In the genomic region with DNA sequence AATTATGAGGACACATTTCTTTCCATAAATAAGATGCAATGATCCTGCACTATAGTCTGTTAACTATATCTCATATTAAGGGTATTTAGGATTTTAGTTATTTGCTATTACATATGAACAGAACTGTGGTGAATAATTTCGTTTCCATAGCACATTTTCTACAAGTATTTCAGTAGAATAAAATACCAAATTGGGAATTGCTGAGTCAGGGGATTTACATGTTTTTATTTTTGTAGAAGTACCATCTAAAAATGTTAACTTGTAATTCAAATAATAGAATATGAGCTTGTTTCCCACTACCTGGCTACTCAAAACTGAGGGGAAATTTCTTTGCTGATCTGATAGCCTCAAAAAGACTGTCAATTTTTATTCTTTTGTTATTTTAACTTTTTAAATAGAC, we compare ENCODE assay signal across 28 cellular contexts.
"Had no signal": no experiment of that assay in that cellular context is flagged by ENCODE, and none has a peak within 500 bp of the region (broad histone marks: within the 10 kb centered on the region; RNA-seq: fewer than 3 reads in every experiment).

No MANE protein-coding gene starts in this region.

- H3K4me1 ChIP-seq: neural progenitor cell, parathyroid adenoma, psoas muscle, suprapubic skin, testis, tibial artery, transverse colon, upper lobe of right lung, uterus had no signal

- H2AFZ ChIP-seq: neural progenitor cell, parathyroid adenoma had no signal

- H3K4me2 ChIP-seq: neural progenitor cell, smooth muscle cell had no signal

- H3K9ac ChIP-seq: neural progenitor cell, parathyroid adenoma had no signal

- H3K27ac ChIP-seq: neural progenitor cell, ovary, parathyroid adenoma, psoas muscle, skin epidermis, spleen, suprapubic skin, testis, tibial artery, transverse colon, upper lobe of right lung, uterus had no signal

- DNase-seq: natural killer cell; occipital lobe; ovary; posterior cingulate gyrus; psoas muscle; right cardiac atrium; spleen; stimulated activated CD4-positive, alpha-beta T cell treated with anti-CD3 and anti-CD28 coated beads, Interleukin-12 subunit alpha, Interleukin-12 subunit beta, amount 100 ng/mL, for 4 hours; stimulated activated CD4-positive, alpha-beta T cell treated with anti-CD3 and anti-CD28 coated beads, Interleukin-1b, Interleukin-23, amount 100 ng/mL, for 48 hours; stimulated activated CD4-positive, alpha-beta T cell treated with anti-CD3 and anti-CD28 coated beads, Interleukin-4, amount 100 ng/mL, for 1 hour; stimulated activated CD4-positive, alpha-beta T cell treated with anti-CD3 and anti-CD28 coated beads, Interleukin-4, amount 100 ng/mL, for 4 hours; stimulated activated CD8-positive, alpha-beta memory T cell treated with anti-CD3 and anti-CD28 coated beads, Interleukin-4, amount 100 ng/mL, for 48 hours; stimulated activated naive CD4-positive, alpha-beta T cell; stimulated activated naive CD8-positive, alpha-beta T cell treated with anti-CD3 and anti-CD28 coated beads, Interleukin-15, amount 100 ng/mL, for 72 hours; stimulated activated naive CD8-positive, alpha-beta T cell treated with anti-CD3 and anti-CD28 coated beads, Interleukin-15, Interleukin-2, amounts not matched to agents 100 U/mL and 50 U/mL, for 24 hours; substantia nigra; testis; tibial artery; transverse colon; upper lobe of right lung; uterus had no signal

- ATAC-seq: natural killer cell; psoas muscle; right cardiac atrium; sciatic nerve; stimulated activated memory B cell treated with anti-CD40 and anti-IgM and Interleukin-4, amounts not matched to agents 10 μg/mL and 1 μg/mL and 100 μg/mL, for 72 hours; stimulated activated naive CD8-positive, alpha-beta T cell treated with anti-CD3 and anti-CD28 coated beads, Interleukin-15, amount 100 ng/mL, for 72 hours; stimulated activated naive CD8-positive, alpha-beta T cell treated with anti-CD3 and anti-CD28 coated beads, Interleukin-15, Interleukin-2, amounts not matched to agents 100 U/mL and 50 U/mL, for 24 hours; upper lobe of right lung had no signal

- H3K9me3 ChIP-seq: ovary, psoas muscle, spleen, suprapubic skin, testis, tibial artery, transverse colon, upper lobe of right lung, uterus had no signal

- H3K36me3 ChIP-seq: ovary, uterus had no signal

- H3K27me3 ChIP-seq: neural progenitor cell, ovary, spleen, suprapubic skin, testis, tibial artery, transverse colon, upper lobe of right lung, uterus had no signal

- H3K4me3 ChIP-seq: neural progenitor cell, ovary, psoas muscle, skin epidermis, smooth muscle cell, spleen, suprapubic skin, testis, tibial artery, transverse colon, upper lobe of right lung, uterus had no signal

- H3K79me2 ChIP-seq: parathyroid adenoma had no signal
